In genomic region chr17:18975597-18975996, GRCh38 we compare ENCODE assay signal across 30 cellular contexts. TPM values are rescaled to one million over a fixed set of nuclear protein-coding genes. Genes with fewer than 3 reads are reported as not detected.
"Had no signal": no experiment of that assay in that cellular context is flagged by ENCODE, and none has a peak within 500 bp of the region (broad histone marks: within the 10 kb centered on the region; RNA-seq: fewer than 3 reads in every experiment).

No MANE protein-coding gene starts in this region.

- H3K27me3 Mint-ChIP-seq: naive thymus-derived CD8-positive, alpha-beta T cell; stimulated activated memory B cell treated with anti-CD40 and anti-IgM and Interleukin-4, amounts not matched to agents 10 μg/mL and 1 μg/mL and 100 μg/mL, for 72 hours had no signal

- H3K27me3 ChIP-seq: left lung, pancreas, right lobe of liver, stomach, testis, thyroid gland, upper lobe of right lung had no signal

- H3K27ac ChIP-seq: left lung, lower lobe of right lung, pancreas, prostate gland, right lobe of liver, stomach, testis, thyroid gland, upper lobe of right lung had no signal

- H3K4me2 ChIP-seq: smooth muscle cell had no signal

- H3K27ac Mint-ChIP-seq: naive thymus-derived CD8-positive, alpha-beta T cell; nephron; stimulated activated memory B cell treated with anti-CD40 and anti-IgM and Interleukin-4, amounts not matched to agents 10 μg/mL and 1 μg/mL and 100 μg/mL, for 72 hours had no signal

- H3K4me1 Mint-ChIP-seq: naive thymus-derived CD8-positive, alpha-beta T cell; nephron; neural crest cell; stimulated activated memory B cell treated with anti-CD40 and anti-IgM and Interleukin-4, amounts not matched to agents 10 μg/mL and 1 μg/mL and 100 μg/mL, for 72 hours had no signal

- H3K4me1 ChIP-seq: left lung, lower lobe of right lung, pancreas, prostate gland, right lobe of liver, thyroid gland, upper lobe of right lung had no signal

- H3K9me3 ChIP-seq: left lung, lower lobe of right lung, pancreas, prostate gland, right lobe of liver, stomach, testis, thyroid gland, upper lobe of right lung had no signal

- H3K9me3 Mint-ChIP-seq: naive thymus-derived CD8-positive, alpha-beta T cell; nephron; neural crest cell; stimulated activated memory B cell treated with anti-CD40 and anti-IgM and Interleukin-4, amounts not matched to agents 10 μg/mL and 1 μg/mL and 100 μg/mL, for 72 hours had no signal

- ATAC-seq: left cardiac atrium; left lung; lower lobe of right lung; naive thymus-derived CD8-positive, alpha-beta T cell; pancreas; stimulated activated memory B cell treated with anti-CD40 and anti-IgM and Interleukin-4, amounts not matched to agents 10 μg/mL and 1 μg/mL and 100 μg/mL, for 72 hours; upper lobe of right lung had no signal

- H3K4me3 Mint-ChIP-seq: naive thymus-derived CD8-positive, alpha-beta T cell; nephron; neural crest cell; stimulated activated memory B cell treated with anti-CD40 and anti-IgM and Interleukin-4, amounts not matched to agents 10 μg/mL and 1 μg/mL and 100 μg/mL, for 72 hours had no signal

- H3K4me3 ChIP-seq: left lung, lower lobe of right lung, pancreas, prostate gland, right lobe of liver, smooth muscle cell, stomach, testis, thyroid gland, upper lobe of right lung had no signal

- DNase-seq: head of caudate nucleus; hippocampal formation; kidney glomerular epithelial cell; left cardiac atrium; left lung; lower lobe of right lung; mammary epithelial cell; mesenchymal stem cell; naive thymus-derived CD8-positive, alpha-beta T cell; nucleus accumbens; pancreas; posterior cingulate gyrus; retina; right lobe of liver; stimulated activated CD4-positive, alpha-beta T cell treated with anti-CD3 and anti-CD28 coated beads, Interleukin-1b, Interleukin-23, amount 100 ng/mL, for 48 hours; stimulated activated CD4-positive, alpha-beta T cell treated with anti-CD3 and anti-CD28 coated beads, Interleukin-2, amount 100 ng/mL, for 48 hours; stimulated activated CD4-positive, alpha-beta T cell treated with anti-CD3 and anti-CD28 coated beads, Interleukin-4, amount 100 ng/mL, for 4 hours; stimulated activated CD8-positive, alpha-beta memory T cell treated with anti-CD3 and anti-CD28 coated beads, Interleukin-4, amount 100 ng/mL, for 48 hours; stimulated activated naive CD4-positive, alpha-beta T cell treated with Interleukin-2 at 50 U/mL for 16 hours; stomach; testis; thyroid gland; upper lobe of right lung had no signal

RNA-seq across cellular contexts. Expression of gene SLC5A10, which starts 23.6 kb away (rescaled TPM):
- total RNA-seq: left lung; lower lobe of right lung; mammary epithelial cell; naive thymus-derived CD8-positive, alpha-beta T cell; neural crest cell; osteoblast; pancreas; prostate gland; skeletal muscle tissue; smooth muscle cell; stomach; thyroid gland; upper lobe of right lung had no signal
